9 cellular contexts compared by ENCODE assay signal in genomic region chr20:32893878-32894483, GRCh38. TPM values are rescaled to one million over a fixed set of nuclear protein-coding genes. Genes with fewer than 3 reads are reported as not detected.
DNase-seq lines count a peak whose midpoint lies in the region; ATAC-seq and TF ChIP-seq lines count a peak whose summit lies in the region.
"Had no signal": no experiment of that assay in that cellular context is flagged by ENCODE, and none has a peak within 500 bp of the region (broad histone marks: within the 10 kb centered on the region; RNA-seq: fewer than 3 reads in every experiment).

No MANE protein-coding gene starts in this region.

- DNase-seq in DMS 273 (lab: John Stamatoyannopoulos, UW; ENCODE audit: unreplicated experiment) = peak; percentile 59
- DNase-seq in DMS 273 treated with DMSO at 0.1 percent for 48 hours (lab: John Stamatoyannopoulos, UW) = no peak
- DNase-seq in H7 = peak; percentile 92
- DNase-seq in adipocyte (ENCODE audit: low read depth) = peak; percentile 16
- no peak for DNase-seq in left lung
- no peak for DNase-seq in NCI-H345 (lab: John Stamatoyannopoulos, UW)
- no peak for DNase-seq in mesothelial cell of epicardium (ENCODE audit: low spot score in 2 of 2, unreplicated experiment in 2 of 2)

- H3K27ac Mint-ChIP-seq in mesothelial cell of epicardium = no peak overlapping the region

- no peaks in the 10 kb centered on the region for H3K27me3 Mint-ChIP-seq in mesothelial cell of epicardium (ENCODE audit: low read depth)

- H3K9me3 ChIP-seq in adipocyte (ENCODE audit: control insufficient read depth, low read length) (no peaks in the 10 kb centered on the region), left lung (no peaks in the 10 kb centered on the region)

- intact Hi-C loops in left lung (cut with DNase I) = no loop called here

- H3K4me3 ChIP-seq in H7 (ENCODE audit: insufficient read depth, low read depth, low read length) (no peak overlapping the region), adipocyte (ENCODE audit: low read length) (no peak overlapping the region), left lung (no peak overlapping the region)

- H3K9ac ChIP-seq in adipocyte (ENCODE audit: low read length) = no peak overlapping the region

- H3K27me3 ChIP-seq in H7 (ENCODE audit: control insufficient read depth, insufficient read depth, low read length) = no peaks in the 10 kb centered on the region
- no peaks in the 10 kb centered on the region for H3K27me3 ChIP-seq in adipocyte (replicated peaks; ENCODE audit: control insufficient read depth, insufficient read depth, low read length)
- H3K27me3 ChIP-seq in left lung = no peaks in the 10 kb centered on the region

- no peaks in the 10 kb centered on the region for H3K4me1 Mint-ChIP-seq in mesothelial cell of epicardium

- no peaks in the 10 kb centered on the region for H3K9me3 Mint-ChIP-seq in mesothelial cell of epicardium

- H3K36me3 ChIP-seq in H7 (replicated peaks; ENCODE audit: control insufficient read depth, insufficient read depth, low read length) (no peaks in the 10 kb centered on the region; the same call in 1 of the 2 replicates), adipocyte (ENCODE audit: control insufficient read depth, insufficient read depth, low read length, severe bottlenecking) (no peaks in the 10 kb centered on the region), left lung (no peaks in the 10 kb centered on the region)

- no peak overlapping the region for H3K27ac ChIP-seq in left lung

- H3K4me3 Mint-ChIP-seq in mesothelial cell of epicardium = no peak overlapping the region

- H3K4me1 ChIP-seq in adipocyte (ENCODE audit: control insufficient read depth, insufficient read depth, low read length) = no peaks in the 10 kb centered on the region
- no peaks in the 10 kb centered on the region for H3K4me1 ChIP-seq in left lung

- peak; percentile 32 for ATAC-seq in left lung
- no peak for ATAC-seq in HG02840 (IDR thresholded peaks at IDR 0.05; ENCODE audit: low FRiP score, unreplicated experiment)

- TF ChIP-seq CTCF in left lung (IDR thresholded peaks at IDR 0.05) = no peak
- no peak for TF ChIP-seq CTCF in mesothelial cell of epicardium (IDR thresholded peaks at IDR 0.05; ENCODE audit: unreplicated experiment)

- no peaks in the 10 kb centered on the region for H3K36me3 Mint-ChIP-seq in mesothelial cell of epicardium

RNA-seq across cellular contexts. Expression of gene EFCAB8, which starts 35.3 kb away (rescaled TPM):
- total RNA-seq in H7 (2014; rRNA removed; shearing (Covaris generic)) = 0.17 and 0.44 TPM in 2 replicates
- total RNA-seq in left lung (1 to 10 TPM in 1 of 2 donors, under 1 TPM in 1; 0.35 to 1.0 TPM), mesothelial cell of epicardium (0.11 to 0.51 TPM (median 0.47 TPM) in 3 replicates)
- total RNA-seq: myocyte had no signal

Comparison
In these comparisons a context has a peak if more than half of its experiments do, and no peak if none do; other contexts are left out.
1. DNase-seq: peak in DMS 273 (single experiment), H7 (single experiment) and adipocyte (single experiment); none in DMS 273 treated with DMSO at 0.1 percent for 48 hours (single experiment), left lung (0 of 2), NCI-H345 (single experiment) and mesothelial cell of epicardium (0 of 2).